Comparison of ENCODE assay signal across 9 cellular contexts in the genomic region with DNA sequence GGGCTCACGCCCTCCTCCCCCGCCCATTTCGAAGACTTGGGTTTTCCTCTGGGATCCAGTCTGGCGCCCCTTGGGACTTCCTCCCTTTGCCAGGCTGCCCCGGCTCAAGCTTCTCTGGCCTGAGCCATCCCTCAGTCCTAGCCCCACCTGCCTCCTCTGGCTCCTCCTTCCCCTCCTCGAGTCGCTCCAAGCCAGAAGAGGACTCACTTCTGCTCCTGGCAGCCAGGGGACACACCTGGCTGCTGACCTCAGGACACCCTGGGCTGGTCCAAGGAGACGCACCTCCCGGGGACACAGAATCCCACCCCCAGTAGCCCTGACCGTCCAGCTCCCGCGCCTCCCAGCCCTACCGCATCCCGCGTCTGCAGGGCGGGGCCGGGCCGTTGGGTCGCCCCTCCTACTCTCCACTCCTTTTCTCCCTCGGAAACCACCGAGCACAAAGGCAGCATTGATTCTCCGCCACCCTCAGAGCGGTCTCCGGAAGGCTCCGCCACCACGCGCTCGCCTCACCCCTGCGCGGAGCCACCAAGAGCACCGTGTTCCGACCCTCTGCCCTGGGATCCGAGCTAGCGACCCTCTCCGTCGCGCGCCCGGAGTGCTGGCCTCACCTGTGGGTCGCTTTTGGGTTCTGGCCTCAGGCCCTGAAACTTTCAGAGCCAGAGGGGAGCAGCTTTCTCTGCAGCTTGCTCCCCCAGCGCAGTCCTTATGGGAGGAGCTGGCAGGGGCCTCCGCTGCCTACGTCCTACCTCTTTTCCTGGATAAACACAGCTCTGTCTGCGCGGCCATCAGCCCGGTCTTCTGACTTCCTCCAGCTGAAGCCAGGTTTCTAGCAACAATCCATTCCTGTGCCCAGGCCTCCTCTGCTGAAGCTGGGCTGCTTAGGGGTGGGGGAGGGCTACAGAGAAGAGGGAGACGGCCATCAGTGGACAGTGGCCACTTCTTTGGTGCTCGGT. TPM values are rescaled to one million over a fixed set of nuclear protein-coding genes. Genes with fewer than 3 reads are reported as not detected.
A peak's percentile ranks its signal among the peaks of the same experiment; 100 is the strongest.
DNase-seq lines count a peak whose midpoint lies in the region; ATAC-seq, FAIRE-seq and TF ChIP-seq lines count a peak whose summit lies in the region.
"Had no signal": no experiment of that assay in that cellular context is flagged by ENCODE, and none has a peak within 500 bp of the region (broad histone marks: within the 10 kb centered on the region; RNA-seq: fewer than 3 reads in every experiment).

A gene (minus strand): TSS at position 364 of the 953 bp plus-strand sequence. CDS start 831 bp downstream, outside the sequence.

- no peak for TF ChIP-seq EP300 in K562 (IDR thresholded peaks at IDR 0.05; ENCODE audit: low read length)

- H3K4me3 Mint-ChIP-seq in T-helper 1 cell treated with Interleukin-12 subunit alpha and Interleukin-12 subunit beta and Interleukin-4 antibody, amounts not matched to agents 30 μg/mL and 1 μg/mL, for 36 hours, result peak within 1 kb of the TSS; percentile 78
- peak within 1 kb of the TSS; percentile 75 to 85 (median 79) for H3K4me3 Mint-ChIP-seq in immature natural killer cell

- H3K9ac ChIP-seq in K562 (ENCODE audit: insufficient read depth in 1 of 2, low read depth in 2 of 2, low read length in 2 of 2), result peak within 1 kb of the TSS in 1 of 2 experiments; percentile 57; a peak in 1 of 4 replicates
- no peak within 1 kb of the TSS for H3K9ac ChIP-seq in smooth muscle cell (ENCODE audit: low read depth)

- H2AFZ ChIP-seq in K562 (ENCODE audit: low read depth, low read length), result no peak within 1 kb of the TSS
- peak within 1 kb of the TSS; percentile 64 for H2AFZ ChIP-seq in smooth muscle cell (ENCODE audit: low read depth)

- H3K4me1 Mint-ChIP-seq in T-helper 1 cell treated with Interleukin-12 subunit alpha and Interleukin-12 subunit beta and Interleukin-4 antibody, amounts not matched to agents 30 μg/mL and 1 μg/mL, for 36 hours (ENCODE audit: low read depth), result peaks cover 34% of the 10 kb centered on the region
- peaks cover 34 to 39% of the 10 kb centered on the region in 2 donors for H3K4me1 Mint-ChIP-seq in immature natural killer cell

- no peak for TF ChIP-seq POLR2A in K562 (conservative IDR thresholded peaks at IDR 0.05)

- H3K4me1 ChIP-seq in K562 (replicated peaks in 1 of 2; ENCODE audit: control insufficient read depth in 2 of 2, insufficient read depth in 2 of 2, low read length in 2 of 2), result peaks cover 0 to 13% of the 10 kb centered on the region in 2 experiments; a peak in 2 of 5 replicates
- H3K4me1 ChIP-seq in smooth muscle cell (ENCODE audit: low read depth), result peaks cover 3% of the 10 kb centered on the region

- no TSS peak for BruUV-seq in K562 (replicated peaks; lab: Mats Ljungman, UMichigan)

- CTCF ChIA-PET in BJ (lab: Yijun Ruan, JAX) (no interaction called here), K562 (lab: Yijun Ruan, JAX; ENCODE audit: low intra/inter-chr PET ratio) (no interaction called here)

- POLR2A ChIA-PET in BJ (lab: Charles Lee), result no interaction called here
- POLR2A ChIA-PET in K562 (lab: Yijun Ruan, JAX), result no interaction called here

- H3K36me3 ChIP-seq in BJ (ENCODE audit: control insufficient read depth, insufficient read depth, low read length) (no peaks in the 10 kb centered on the region), K562 (ENCODE audit: control insufficient read depth, insufficient read depth, low read length) (no peaks in the 10 kb centered on the region), smooth muscle cell (ENCODE audit: low read depth) (no peaks in the 10 kb centered on the region)

- peaks cover 2% of the 10 kb centered on the region for H3K36me3 Mint-ChIP-seq in T-helper 1 cell treated with Interleukin-12 subunit alpha and Interleukin-12 subunit beta and Interleukin-4 antibody, amounts not matched to agents 30 μg/mL and 1 μg/mL, for 36 hours (ENCODE audit: low read depth)
- H3K36me3 Mint-ChIP-seq in immature natural killer cell, result peaks cover 0 to 1% (median 1%) of the 10 kb centered on the region in 3 donors

- ATAC-seq in HG03460 (IDR thresholded peaks at IDR 0.05; ENCODE audit: unreplicated experiment) (peak; percentile 48), K562 (no peak), HG03521 (IDR thresholded peaks at IDR 0.05; ENCODE audit: unreplicated experiment) (no peak)

- in situ Hi-C loops in K562 (cut with MboI), result no loop called here

- DNase-seq in BJ (ENCODE audit: low read depth), result no peak
- DNase-seq in K562 (ENCODE audit: extremely low read depth in 1 of 4, low spot score in 3 of 4), result peak in 2 of 4 experiments; percentile 31 to 39
- DNase-seq in immature natural killer cell, result peak; percentile 51 to 61 (median 55)
- DNase-seq in smooth muscle cell (lab: John Stamatoyannopoulos, UW; ENCODE audit: unreplicated experiment), result no peak
- no peak for DNase-seq in H4 (ENCODE audit: low spot score)

- no peak for TF ChIP-seq CTCF in BJ (IDR thresholded peaks at IDR 0.05; ENCODE audit: insufficient read depth, low read depth, low read length)
- no peak for TF ChIP-seq CTCF in K562 (IDR thresholded peaks at IDR 0.05 in 2 of 3, conservative IDR thresholded peaks at IDR 0.05 in 1 of 3; ENCODE audit: insufficient read depth in 2 of 3, low read depth in 1 of 3, low read length in 3 of 3)
- TF ChIP-seq CTCF in smooth muscle cell (IDR thresholded peaks at IDR 0.05; ENCODE audit: borderline replicate concordance, insufficient read depth, poor library complexity, severe bottlenecking), result no peak

- no peak within 1 kb of the TSS; the same call in 1 of the 2 replicates for H3K4me2 ChIP-seq in K562 (ENCODE audit: insufficient read depth, low read length)
- peak within 1 kb of the TSS; percentile 92 for H3K4me2 ChIP-seq in smooth muscle cell

- H3F3A ChIP-seq in smooth muscle cell (ENCODE audit: low read depth), result peaks cover 5% of the 10 kb centered on the region

- peak within 1 kb of the TSS; percentile 82 for H3K27ac Mint-ChIP-seq in T-helper 1 cell treated with Interleukin-12 subunit alpha and Interleukin-12 subunit beta and Interleukin-4 antibody, amounts not matched to agents 30 μg/mL and 1 μg/mL, for 36 hours
- peak within 1 kb of the TSS; percentile 16 to 84 (median 73) for H3K27ac Mint-ChIP-seq in immature natural killer cell

- H3K4me3 ChIP-seq in BJ (ENCODE audit: low read depth, low read length) (0 out of 2 replicates have a peak within 1 kb of the TSS, but pooled peaks have one; percentile 8), K562 (no peak within 1 kb of the TSS), smooth muscle cell (peak within 1 kb of the TSS; percentile 41)

- no peak for TF ChIP-seq RAD21 in K562 (CRISPR knock-in tag; conservative IDR thresholded peaks at IDR 0.05 in 1 of 2, IDR thresholded peaks at IDR 0.05 in 1 of 2)

- H3K9me3 ChIP-seq in K562 (replicated peaks; ENCODE audit: control insufficient read depth, insufficient read depth, low read depth, low read length) (no peaks in the 10 kb centered on the region), smooth muscle cell (replicated peaks; ENCODE audit: low read depth) (no peaks in the 10 kb centered on the region)

- FAIRE-seq in K562 (lab: Jason Lieb, UNC), result no peak

- H4K20me1 ChIP-seq in K562 (replicated peaks; ENCODE audit: control insufficient read depth, insufficient read depth, low read length), result no peaks in the 10 kb centered on the region
- no peaks in the 10 kb centered on the region for H4K20me1 ChIP-seq in smooth muscle cell (ENCODE audit: low read depth)

- H3K27ac ChIP-seq in K562 (ENCODE audit: extremely low read depth, low read depth, low read length) (no peak within 1 kb of the TSS), smooth muscle cell (ENCODE audit: low read depth) (peak within 1 kb of the TSS; percentile 25)

- no peaks in the 10 kb centered on the region for H3K27me3 Mint-ChIP-seq in T-helper 1 cell treated with Interleukin-12 subunit alpha and Interleukin-12 subunit beta and Interleukin-4 antibody, amounts not matched to agents 30 μg/mL and 1 μg/mL, for 36 hours (ENCODE audit: low read depth)
- peaks cover 3 to 16% (median 6%) of the 10 kb centered on the region in 3 donors for H3K27me3 Mint-ChIP-seq in immature natural killer cell (ENCODE audit: low read depth in 3 of 3)

- intact Hi-C loops in K562 (cut with micrococcal nuclease), result loop anchor here (5.0 kb wide), 2 partner anchors 247 to 537 kb away; no protein-coding TSS in a partner anchor

- H3K79me2 ChIP-seq in K562 (ENCODE audit: control insufficient read depth, insufficient read depth, low read length) (no peaks in the 10 kb centered on the region), smooth muscle cell (ENCODE audit: low read depth) (no peaks in the 10 kb centered on the region)

- no peaks in the 10 kb centered on the region for H3K9me1 ChIP-seq in K562 (ENCODE audit: control insufficient read depth, insufficient read depth, low read length)

- no peaks in the 10 kb centered on the region for H3K9me3 Mint-ChIP-seq in T-helper 1 cell treated with Interleukin-12 subunit alpha and Interleukin-12 subunit beta and Interleukin-4 antibody, amounts not matched to agents 30 μg/mL and 1 μg/mL, for 36 hours
- H3K9me3 Mint-ChIP-seq in immature natural killer cell, result no peaks in the 10 kb centered on the region

- WGBS in K562 (ENCODE audit: insufficient coverage, low coverage, missing lambda C conversion rate), result 17% methylated on average over 27 of the region's 48 CpGs
- WGBS in smooth muscle cell (ENCODE audit: low lambda C conversion rate), result 7% methylated on average over 47 of the region's 48 CpGs

- H3K27me3 ChIP-seq in BJ (ENCODE audit: control insufficient read depth, insufficient read depth, low read length) (peaks cover 22% of the 10 kb centered on the region), K562 (ENCODE audit: control insufficient read depth in 2 of 2, insufficient read depth in 2 of 2, low read length in 2 of 2) (peaks cover 4 to 12% of the 10 kb centered on the region in 2 experiments; a peak in 3 of 5 replicates), smooth muscle cell (ENCODE audit: low read depth) (peaks cover 29% of the 10 kb centered on the region)

RNA-seq across cellular contexts. Expression of the gene that starts here (rescaled TPM):
- polyA plus RNA-seq in BJ (2011; rRNA removed) (not detected in 2 replicates), K562 (2011; rRNA removed) (not detected in 2 replicates), K562 (2014; fragmentation: Illumina TruSeq; extraction: Trizol) (not detected in 2 replicates), K562 (2014; fragmentation: Nextera tagmentation; extraction: Ambion mirVana) (not detected), K562 (2014; rRNA removed) (not detected in 2 replicates), immature natural killer cell (under 1 TPM; 0.22 to 0.52 (median 0.32) TPM), smooth muscle cell (1.2 TPM in 1 of 2 replicates, not detected in the other)
- polyA minus RNA-seq in BJ (2011; rRNA and poly(A)+ RNA removed), result not detected in 2 replicates
- total RNA-seq in K562 (2011; cell fraction: chromatin; rRNA removed; ENCODE audit: low replicate concordance), result not detected in 2 replicates
- total RNA-seq in K562 (2011; cell fraction: nucleolus; rRNA removed), result not detected in 2 replicates
- total RNA-seq in K562 (2011; cell fraction: nucleoplasm; rRNA removed), result not detected in 2 replicates
- total RNA-seq in K562 (2014; rRNA removed) (not detected in 2 replicates), K562 (2014; rRNA removed; fragmentation: Illumina TruSeq; extraction: Trizol) (not detected in 2 replicates), K562 (2015; rRNA removed; fragmentation: Illumina TruSeq; extraction: Trizol) (not detected in 2 replicates), K562 (2021) (not detected in 2 replicates), smooth muscle cell (not detected in 2 replicates)
- polyA plus RNA-seq in K562 (2011; cell fraction: cytosol; rRNA removed), result not detected in 2 replicates
- not detected in 2 replicates for polyA plus RNA-seq in K562 (2011; cell fraction: nucleus; rRNA removed)
- not detected in 2 replicates for polyA plus RNA-seq in K562 (2012)
- not detected in 2 replicates for polyA minus RNA-seq in K562 (2011; rRNA and poly(A)+ RNA removed)
- polyA minus RNA-seq in K562 (2011; cell fraction: cytosol; rRNA and poly(A)+ RNA removed), result not detected in 2 replicates
- not detected in 2 replicates for polyA minus RNA-seq in K562 (2011; cell fraction: nucleus; rRNA and poly(A)+ RNA removed)
- total RNA-seq in H4 (2014; rRNA removed; shearing (Covaris generic)), result not detected in 2 replicates
- total RNA-seq: glomerular endothelial cell had no signal

Comparison
In these comparisons a context has a peak if more than half of its experiments do, and no peak if none do; other contexts are left out.
1. Peak in DNase-seq in immature natural killer cell; RNA of the gene not detected or under 1 TPM.